In the genomic region with DNA sequence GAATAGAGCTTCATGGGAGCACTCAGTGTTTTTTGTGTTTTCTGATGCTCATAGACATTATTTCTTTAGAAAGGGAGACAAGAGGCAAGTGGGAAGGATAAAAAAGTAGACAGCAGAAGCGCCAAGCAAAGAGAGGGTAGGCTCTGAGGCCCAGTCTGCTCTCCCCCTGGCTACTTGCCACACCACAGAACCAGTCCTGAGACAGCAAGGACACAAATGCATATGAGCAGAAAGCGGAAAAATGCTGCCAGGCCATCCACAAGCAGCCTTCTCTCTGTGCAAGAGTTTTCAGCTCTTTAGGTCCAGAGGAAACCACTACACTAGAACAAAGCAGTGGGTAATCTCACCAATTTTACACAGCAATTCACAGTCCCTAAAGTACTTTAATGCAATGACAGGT, we compare ENCODE assay signal across 20 cellular contexts.
DNase-seq lines count a peak whose midpoint lies in the region; ATAC-seq and TF ChIP-seq lines count a peak whose summit lies in the region.
"Had no signal": no experiment of that assay in that cellular context is flagged by ENCODE, and none has a peak within 500 bp of the region (broad histone marks: within the 10 kb centered on the region; RNA-seq: fewer than 3 reads in every experiment).

No MANE protein-coding gene starts in this region.

- TF ChIP-seq EP300 in neural cell (conservative IDR thresholded peaks at IDR 0.05; ENCODE audit: poor library complexity, severe bottlenecking): no peak

- no peak overlapping the region for H2AFZ ChIP-seq in neural cell (ENCODE audit: low read depth, low read length)
- H2AFZ ChIP-seq: GM23248, PC-9 had no signal

- H3K9ac ChIP-seq in neural cell (ENCODE audit: low read length): no peak overlapping the region
- H3K9ac ChIP-seq: BLaER1 treated with 17β-estradiol and CSF1 and Interleukin-3, amounts not matched to agents 10 nM and 100 nM; GM23248 had no signal

- no peaks in the 10 kb centered on the region for H3K9me2 ChIP-seq in neural cell (ENCODE audit: insufficient read depth, low read length)

- no peaks in the 10 kb centered on the region for H3K36me3 ChIP-seq in neural cell (ENCODE audit: insufficient read depth, low read length)
- H3K36me3 ChIP-seq: BLaER1 treated with 17β-estradiol and CSF1 and Interleukin-3, amounts not matched to agents 10 nM and 100 nM; SJSA1 had no signal

- no peak overlapping the region for H3K4me3 ChIP-seq in neural cell (ENCODE audit: low read length)
- H3K4me3 ChIP-seq: BLaER1 treated with 17β-estradiol and CSF1 and Interleukin-3, amounts not matched to agents 10 nM and 100 nM; GM23248; PC-9; SJSA1 had no signal

- peak; percentile 12 for TF ChIP-seq RAD21 in neural cell (conservative IDR thresholded peaks at IDR 0.05)

- no peaks in the 10 kb centered on the region for H3K9me3 ChIP-seq in neural cell (ENCODE audit: low read length)
- H3K9me3 ChIP-seq: BLaER1 treated with 17β-estradiol and CSF1 and Interleukin-3, amounts not matched to agents 10 nM and 100 nM; SJSA1 had no signal

- H3K79me2 ChIP-seq in neural cell (replicated peaks; ENCODE audit: insufficient read depth, low read length): no peaks in the 10 kb centered on the region

- H3K27me3 ChIP-seq in neural cell (ENCODE audit: insufficient read depth, low read depth, low read length): no peaks in the 10 kb centered on the region
- H3K27me3 ChIP-seq: BLaER1 treated with 17β-estradiol and CSF1 and Interleukin-3, amounts not matched to agents 10 nM and 100 nM; SJSA1 had no signal

- no peaks in the 10 kb centered on the region for H4K20me1 ChIP-seq in neural cell (ENCODE audit: insufficient read depth)
- H4K20me1 ChIP-seq: BLaER1 treated with 17β-estradiol and CSF1 and Interleukin-3, amounts not matched to agents 10 nM and 100 nM had no signal

- H3K4me2 ChIP-seq in neural cell (ENCODE audit: low read length): no peak overlapping the region
- H3K4me2 ChIP-seq: BLaER1 treated with 17β-estradiol and CSF1 and Interleukin-3, amounts not matched to agents 10 nM and 100 nM; PC-9 had no signal

- no peak for ATAC-seq in GM21515 (IDR thresholded peaks at IDR 0.05; ENCODE audit: unreplicated experiment)
- no peak for ATAC-seq in GM18870 (IDR thresholded peaks at IDR 0.05; ENCODE audit: unreplicated experiment)
- ATAC-seq: CD8-positive, alpha-beta T cell; HCT116 had no signal

- DNase-seq in EH (ENCODE audit: low read depth): peak; percentile 9
- DNase-seq in RPMI7951 (ENCODE audit: low read depth): peak; percentile 30
- DNase-seq in cerebellar nuclear complex (lab: John Stamatoyannopoulos, UW): peak; percentile 15 to 53
- DNase-seq in activated naive CD4-positive, alpha-beta T cell treated with Interleukin-2 at 50 U/mL for 16 hours: no peak
- no peak for DNase-seq in DMS 273 treated with DMSO at 0.1 percent for 48 hours (lab: John Stamatoyannopoulos, UW)
- DNase-seq: Calu3; CD8-positive, alpha-beta T cell; GM23248; KBM-7; NCI-H1417 treated with DMSO at 0.1 percent for 48 hours; NCI-H187 treated with DMSO at 0.1 percent for 48 hours; NCI-H345; NCI-H524 treated with DMSO at 0.1 percent for 48 hours; PC-9 had no signal

- no peak for TF ChIP-seq CTCF in neural cell (IDR thresholded peaks at IDR 0.05; ENCODE audit: poor library complexity, severe bottlenecking)

- H3K27ac ChIP-seq in neural cell (ENCODE audit: low read length): peak overlapping the region; percentile 49
- H3K27ac ChIP-seq: BLaER1 treated with 17β-estradiol and CSF1 and Interleukin-3, amounts not matched to agents 10 nM and 100 nM; GM23248; PC-9; SJSA1 had no signal

- peaks cover 5% of the 10 kb centered on the region for H3F3A ChIP-seq in neural cell (ENCODE audit: insufficient read depth, low read length, poor library complexity, severe bottlenecking)

TF ChIP-seq in neural cell, 6 proteins besides CTCF, POLR2A, EP300 and RAD21:
- no peak for TF ChIP-seq EZH2 (IDR thresholded peaks at IDR 0.05; ENCODE audit: borderline replicate concordance, insufficient read depth, low read length, poor library complexity, severe bottlenecking)
- no peak for TF ChIP-seq MXI1 (conservative IDR thresholded peaks at IDR 0.05; ENCODE audit: poor library complexity, severe bottlenecking)
- no peak for TF ChIP-seq SMC3 (conservative IDR thresholded peaks at IDR 0.05; ENCODE audit: poor library complexity)
- TF ChIP-seq POLR2AphosphoS5 (IDR thresholded peaks at IDR 0.05): no peak

Comparison
In these comparisons a context has a peak if more than half of its experiments do, and no peak if none do; other contexts are left out.
1. DNase-seq: peak in EH (single experiment), RPMI7951 (single experiment) and cerebellar nuclear complex (2 of 2); none in activated naive CD4-positive, alpha-beta T cell treated with Interleukin-2 at 50 U/mL for 16 hours (single experiment) and DMS 273 treated with DMSO at 0.1 percent for 48 hours (single experiment).